Comparison of ENCODE assay signal across 8 cellular contexts in the genomic region with DNA sequence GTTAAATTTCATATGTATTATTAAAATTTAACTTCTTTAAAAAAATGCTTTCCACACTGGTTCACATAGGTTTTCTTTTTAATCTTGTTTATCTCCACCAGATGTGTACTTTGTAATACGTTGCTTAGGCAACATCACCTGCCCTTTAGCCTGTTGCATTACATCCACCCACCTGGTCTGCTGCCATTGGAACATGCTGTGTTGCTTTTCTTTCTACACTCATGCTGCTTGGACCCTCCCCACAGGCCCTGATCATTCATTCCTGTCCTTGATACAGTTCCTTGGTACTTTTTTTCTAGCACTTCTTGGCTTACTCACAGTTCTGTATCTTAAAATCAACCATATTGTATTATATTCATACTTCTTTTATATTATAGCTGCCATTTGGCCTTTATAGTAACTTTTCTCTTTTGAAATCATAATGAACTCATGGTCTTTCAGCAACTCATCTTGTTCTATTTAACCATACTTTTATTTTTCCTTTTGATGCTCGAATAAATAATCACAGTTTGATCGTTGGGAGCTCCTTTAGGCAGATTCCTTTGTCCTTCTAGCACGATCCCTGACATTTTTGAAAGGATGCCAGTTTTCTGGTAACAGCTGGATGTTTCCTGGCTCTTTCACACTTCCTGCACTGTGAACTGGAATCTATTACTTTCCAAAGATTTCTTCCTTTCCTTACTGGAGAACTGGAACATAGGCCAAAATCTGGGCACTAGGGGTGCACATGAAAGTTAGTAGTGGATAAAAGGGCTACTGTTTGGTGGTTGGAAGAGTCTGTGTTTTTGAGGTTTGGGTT.
A peak's percentile ranks its signal among the peaks of the same experiment; 100 is the strongest.
DNase-seq lines count a peak whose midpoint lies in the region; ATAC-seq and TF ChIP-seq lines count a peak whose summit lies in the region.

No MANE protein-coding gene starts in this region.

- DNase-seq in AG08396 (ENCODE audit: low spot score) (peak; percentile 33), cardiac fibroblast (ENCODE audit: low read depth in 2 of 2) (peak; percentile 80 to 89), SKM-1 (lab: John Stamatoyannopoulos, UW; ENCODE audit: unreplicated experiment) (no peak), posterior vena cava (ENCODE audit: low spot score) (no peak), G401 (ENCODE audit: low spot score) (no peak)

- TF ChIP-seq CTCF in cardiac fibroblast (IDR thresholded peaks at IDR 0.05; ENCODE audit: low read depth, low read length) (no peak), liver (IDR thresholded peaks at IDR 0.05; ENCODE audit: low read depth, low read length, missing input control) (no peak)

- H3K4me3 ChIP-seq in cardiac fibroblast (replicated peaks in 1 of 2; ENCODE audit: low read depth in 2 of 2, low read length in 2 of 2) (no peak overlapping the region), liver (ENCODE audit: low read depth in 1 of 3, low read length in 3 of 3) (no peak overlapping the region)

- H3K27ac ChIP-seq in liver (ENCODE audit: low read depth in 1 of 2, low read length in 2 of 2): peak overlapping the region; percentile 84

- no peaks in the 10 kb centered on the region for H3K27me3 ChIP-seq in liver (ENCODE audit: control insufficient read depth in 4 of 4, insufficient read depth in 4 of 4, low read length in 3 of 4)

- intact Hi-C loops in posterior vena cava (cut with DNase I): loop anchor here in 1 of 2 donors (5.0 kb wide), 1 partner anchor 101 kb away; no protein-coding TSS in a partner anchor

- no peaks in the 10 kb centered on the region for H3K9me3 ChIP-seq in liver (ENCODE audit: control insufficient read depth in 4 of 4, low read length in 3 of 4)

- 15% methylated on average over 4 of the region's 4 CpGs for WGBS in liver

- ATAC-seq in HG03354 (IDR thresholded peaks at IDR 0.05; ENCODE audit: poor library complexity, severe bottlenecking, unreplicated experiment) (peak; percentile 80), GM19452 (IDR thresholded peaks at IDR 0.05; ENCODE audit: unreplicated experiment) (no peak)

- TF ChIP-seq RAD21 in liver (IDR thresholded peaks at IDR 0.05): peak; percentile 30 to 36

- peak overlapping the region in 1 of 2 donors; percentile 56 for H3K9ac ChIP-seq in liver (ENCODE audit: low read depth in 1 of 2, low read length in 2 of 2)

- H3K36me3 ChIP-seq in liver (ENCODE audit: control insufficient read depth in 4 of 4, insufficient read depth in 3 of 4, low read depth in 1 of 4, low read length in 3 of 4): no peaks in the 10 kb centered on the region

- H3K4me1 ChIP-seq in liver (ENCODE audit: control insufficient read depth in 4 of 4, insufficient read depth in 4 of 4, low read length in 3 of 4): peaks cover 10 to 59% (median 40%) of the 10 kb centered on the region in 4 donors

- in situ Hi-C loops in G401 (cut with HindIII; ENCODE audit: low sequenced_read_pairs): no loop called here

TF ChIP-seq in liver, 16 proteins besides CTCF, POLR2A, EP300 and RAD21:
- TF ChIP-seq FOXA2 (IDR thresholded peaks at IDR 0.05) (peak; percentile 94), HNF4G (IDR thresholded peaks at IDR 0.05) (peak; percentile 34), RXRA (IDR thresholded peaks at IDR 0.05) (peak; percentile 65 to 81), JUND (IDR thresholded peaks at IDR 0.05) (peak in 1 of 2 donors; percentile 74), EGR1 (IDR thresholded peaks at IDR 0.05; ENCODE audit: low read depth in 2 of 2) (peak; percentile 75 to 95), YY1 (IDR thresholded peaks at IDR 0.05) (peak; percentile 87), HNF4A (conservative IDR thresholded peaks at IDR 0.05) (peak; percentile 91 to 94), GABPA (IDR thresholded peaks at IDR 0.05 in 1 of 2, conservative IDR thresholded peaks at IDR 0.05 in 1 of 2) (peak in 1 of 2 donors; percentile 11), TAF1 (conservative IDR thresholded peaks at IDR 0.05) (no peak), NR2F2 (IDR thresholded peaks at IDR 0.05) (peak; percentile 74), FOXA1 (IDR thresholded peaks at IDR 0.05) (peak; percentile 96), SP1 (IDR thresholded peaks at IDR 0.05) (peak; percentile 85)
- TF ChIP-seq, protein P1, sequence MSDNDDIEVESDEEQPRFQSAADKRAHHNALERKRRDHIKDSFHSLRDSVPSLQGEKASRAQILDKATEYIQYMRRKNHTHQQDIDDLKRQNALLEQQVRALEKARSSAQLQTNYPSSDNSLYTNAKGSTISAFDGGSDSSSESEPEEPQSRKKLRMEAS (IDR thresholded peaks at IDR 0.05): peak; percentile 94
- TF ChIP-seq, protein P2, sequence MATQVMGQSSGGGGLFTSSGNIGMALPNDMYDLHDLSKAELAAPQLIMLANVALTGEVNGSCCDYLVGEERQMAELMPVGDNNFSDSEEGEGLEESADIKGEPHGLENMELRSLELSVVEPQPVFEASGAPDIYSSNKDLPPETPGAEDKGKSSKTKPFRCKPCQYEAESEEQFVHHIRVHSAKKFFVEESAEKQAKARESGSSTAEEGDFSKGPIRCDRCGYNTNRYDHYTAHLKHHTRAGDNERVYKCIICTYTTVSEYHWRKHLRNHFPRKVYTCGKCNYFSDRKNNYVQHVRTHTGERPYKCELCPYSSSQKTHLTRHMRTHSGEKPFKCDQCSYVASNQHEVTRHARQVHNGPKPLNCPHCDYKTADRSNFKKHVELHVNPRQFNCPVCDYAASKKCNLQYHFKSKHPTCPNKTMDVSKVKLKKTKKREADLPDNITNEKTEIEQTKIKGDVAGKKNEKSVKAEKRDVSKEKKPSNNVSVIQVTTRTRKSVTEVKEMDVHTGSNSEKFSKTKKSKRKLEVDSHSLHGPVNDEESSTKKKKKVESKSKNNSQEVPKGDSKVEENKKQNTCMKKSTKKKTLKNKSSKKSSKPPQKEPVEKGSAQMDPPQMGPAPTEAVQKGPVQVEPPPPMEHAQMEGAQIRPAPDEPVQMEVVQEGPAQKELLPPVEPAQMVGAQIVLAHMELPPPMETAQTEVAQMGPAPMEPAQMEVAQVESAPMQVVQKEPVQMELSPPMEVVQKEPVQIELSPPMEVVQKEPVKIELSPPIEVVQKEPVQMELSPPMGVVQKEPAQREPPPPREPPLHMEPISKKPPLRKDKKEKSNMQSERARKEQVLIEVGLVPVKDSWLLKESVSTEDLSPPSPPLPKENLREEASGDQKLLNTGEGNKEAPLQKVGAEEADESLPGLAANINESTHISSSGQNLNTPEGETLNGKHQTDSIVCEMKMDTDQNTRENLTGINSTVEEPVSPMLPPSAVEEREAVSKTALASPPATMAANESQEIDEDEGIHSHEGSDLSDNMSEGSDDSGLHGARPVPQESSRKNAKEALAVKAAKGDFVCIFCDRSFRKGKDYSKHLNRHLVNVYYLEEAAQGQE (IDR thresholded peaks at IDR 0.05): peak; percentile 72
- TF ChIP-seq, protein P3, sequence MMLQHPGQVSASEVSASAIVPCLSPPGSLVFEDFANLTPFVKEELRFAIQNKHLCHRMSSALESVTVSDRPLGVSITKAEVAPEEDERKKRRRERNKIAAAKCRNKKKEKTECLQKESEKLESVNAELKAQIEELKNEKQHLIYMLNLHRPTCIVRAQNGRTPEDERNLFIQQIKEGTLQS (IDR thresholded peaks at IDR 0.05): peak; percentile 57
- TF ChIP-seq, protein P4, sequence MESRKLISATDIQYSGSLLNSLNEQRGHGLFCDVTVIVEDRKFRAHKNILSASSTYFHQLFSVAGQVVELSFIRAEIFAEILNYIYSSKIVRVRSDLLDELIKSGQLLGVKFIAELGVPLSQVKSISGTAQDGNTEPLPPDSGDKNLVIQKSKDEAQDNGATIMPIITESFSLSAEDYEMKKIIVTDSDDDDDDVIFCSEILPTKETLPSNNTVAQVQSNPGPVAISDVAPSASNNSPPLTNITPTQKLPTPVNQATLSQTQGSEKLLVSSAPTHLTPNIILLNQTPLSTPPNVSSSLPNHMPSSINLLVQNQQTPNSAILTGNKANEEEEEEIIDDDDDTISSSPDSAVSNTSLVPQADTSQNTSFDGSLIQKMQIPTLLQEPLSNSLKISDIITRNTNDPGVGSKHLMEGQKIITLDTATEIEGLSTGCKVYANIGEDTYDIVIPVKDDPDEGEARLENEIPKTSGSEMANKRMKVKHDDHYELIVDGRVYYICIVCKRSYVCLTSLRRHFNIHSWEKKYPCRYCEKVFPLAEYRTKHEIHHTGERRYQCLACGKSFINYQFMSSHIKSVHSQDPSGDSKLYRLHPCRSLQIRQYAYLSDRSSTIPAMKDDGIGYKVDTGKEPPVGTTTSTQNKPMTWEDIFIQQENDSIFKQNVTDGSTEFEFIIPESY (IDR thresholded peaks at IDR 0.05): peak; percentile 70

Comparison
In these comparisons a context has a peak if more than half of its experiments do, and no peak if none do; other contexts are left out.
1. DNase-seq: peak in AG08396 (single experiment) and cardiac fibroblast (2 of 2); none in SKM-1 (single experiment), posterior vena cava (single experiment) and G401 (single experiment).